1 cellular context compared by ENCODE assay signal in genomic region chrX:133640161-133641015, GRCh38.
TF ChIP-seq lines count a peak whose summit lies in the region.

No MANE protein-coding gene starts in this region.

TF ChIP-seq in WTC11, 78 proteins besides CTCF, POLR2A, EP300 and RAD21:
- TF ChIP-seq AFF4 (CRISPR knock-in tag; IDR thresholded peaks at IDR 0.05; ENCODE audit: borderline replicate concordance) (no peak), TEAD1 (CRISPR knock-in tag; IDR thresholded peaks at IDR 0.05) (peak; percentile 60; the same call in 1 of the 2 replicates)
TF ChIP-seq in WTC11: peak in this region for 1.
